1 cellular context compared by ENCODE assay signal in genomic region chr14:94295360-94296180, GRCh38.
TF ChIP-seq lines count a peak whose summit lies in the region.

No MANE protein-coding gene starts in this region.

TF ChIP-seq in K562, 482 proteins besides CTCF, POLR2A, EP300 and RAD21:
- peak; percentile 32 for TF ChIP-seq RBM25 (IDR thresholded peaks at IDR 0.05; ENCODE audit: low read depth, low read length, severe bottlenecking)
- TF ChIP-seq HDAC8 (tag; IDR thresholded peaks at IDR 0.05) = no peak
